Comparison of ENCODE assay signal across 1 cellular context in the genomic region with DNA sequence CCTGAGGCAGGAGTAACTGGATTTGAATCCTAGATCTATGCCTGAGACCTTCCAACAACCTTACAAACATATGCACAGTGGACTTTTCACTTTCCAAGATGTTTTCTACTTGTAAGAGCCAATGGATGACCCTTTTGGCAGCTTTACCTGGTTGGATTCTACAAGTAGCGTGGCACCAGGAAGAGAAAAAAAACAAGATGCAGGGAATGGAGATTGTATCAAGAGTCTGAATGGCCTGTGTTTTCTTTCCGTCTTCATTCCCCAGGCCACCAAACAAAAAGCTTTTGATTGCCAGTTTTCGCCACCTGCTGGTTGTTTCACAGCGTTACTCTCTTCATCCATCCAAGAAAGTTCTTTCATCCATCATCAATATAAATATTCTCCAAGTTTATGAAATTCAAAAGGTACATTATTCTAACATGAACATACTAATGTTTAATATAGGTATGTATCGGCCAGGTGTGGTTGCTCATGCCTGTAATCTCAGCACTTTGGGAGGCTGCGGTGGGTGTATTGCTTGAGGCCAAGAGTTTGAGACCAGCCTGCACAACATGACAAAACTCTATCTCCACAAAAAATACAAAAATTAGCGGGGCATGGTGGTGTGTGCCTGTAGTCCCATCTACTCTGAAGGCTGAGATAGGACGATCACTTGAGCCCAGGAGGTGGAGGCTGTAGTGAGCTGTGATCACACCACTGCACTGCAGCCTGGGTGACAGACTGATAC.
TF ChIP-seq lines count a peak whose summit lies in the region.

No MANE protein-coding gene starts in this region.

TF ChIP-seq in K562, 482 proteins besides CTCF, POLR2A, EP300 and RAD21 (continued from another document):
- TF ChIP-seq, protein P1, sequence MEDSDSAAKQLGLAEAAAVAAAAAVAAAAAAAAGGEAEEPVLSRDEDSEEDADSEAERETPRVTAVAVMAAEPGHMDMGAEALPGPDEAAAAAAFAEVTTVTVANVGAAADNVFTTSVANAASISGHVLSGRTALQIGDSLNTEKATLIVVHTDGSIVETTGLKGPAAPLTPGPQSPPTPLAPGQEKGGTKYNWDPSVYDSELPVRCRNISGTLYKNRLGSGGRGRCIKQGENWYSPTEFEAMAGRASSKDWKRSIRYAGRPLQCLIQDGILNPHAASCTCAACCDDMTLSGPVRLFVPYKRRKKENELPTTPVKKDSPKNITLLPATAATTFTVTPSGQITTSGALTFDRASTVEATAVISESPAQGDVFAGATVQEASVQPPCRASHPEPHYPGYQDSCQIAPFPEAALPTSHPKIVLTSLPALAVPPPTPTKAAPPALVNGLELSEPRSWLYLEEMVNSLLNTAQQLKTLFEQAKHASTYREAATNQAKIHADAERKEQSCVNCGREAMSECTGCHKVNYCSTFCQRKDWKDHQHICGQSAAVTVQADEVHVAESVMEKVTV (CRISPR knock-in tag; IDR thresholded peaks at IDR 0.05), result 0 out of 2 replicates have a peak, but pooled peaks have one; percentile 39
- no peak for TF ChIP-seq BRCA1 (IDR thresholded peaks at IDR 0.05)
- TF ChIP-seq BRCA1 (CRISPR knock-in tag; IDR thresholded peaks at IDR 0.05), result no peak
TF ChIP-seq in K562: peak in this region for 2.
